ENCODE assay signal across 11 cellular contexts in the genomic region with DNA sequence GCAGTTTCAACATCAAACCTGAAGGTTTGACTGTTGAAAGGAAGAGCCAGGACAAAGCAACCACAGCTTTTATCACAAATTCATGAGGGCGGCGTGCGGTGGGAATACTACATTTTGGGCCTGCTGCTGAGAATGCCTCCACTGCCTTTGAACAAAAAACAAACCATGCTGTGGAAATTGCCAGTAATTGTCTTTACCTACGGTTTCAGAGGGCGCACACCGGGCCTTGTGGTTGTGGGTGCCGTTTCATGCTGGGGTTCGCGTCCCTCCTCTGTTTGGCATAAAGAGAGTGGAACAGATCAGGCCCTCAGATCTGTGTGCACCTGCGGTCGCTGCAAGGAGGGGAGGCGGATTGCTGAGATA. TPM values are rescaled to one million over a fixed set of nuclear protein-coding genes. Genes with fewer than 3 reads are reported as not detected.
DNase-seq lines count a peak whose midpoint lies in the region; ATAC-seq and TF ChIP-seq lines count a peak whose summit lies in the region.
"Had no signal": no experiment of that assay in that cellular context is flagged by ENCODE, and none has a peak within 500 bp of the region (broad histone marks: within the 10 kb centered on the region; RNA-seq: fewer than 3 reads in every experiment).

No MANE protein-coding gene starts in this region.

- H3K36me3 Mint-ChIP-seq in chondrocyte (ENCODE audit: low read depth) = no peaks in the 10 kb centered on the region

- peaks cover 3% of the 10 kb centered on the region for H3K9me3 Mint-ChIP-seq in chondrocyte (ENCODE audit: low read depth)

- ATAC-seq in HG02763 (IDR thresholded peaks at IDR 0.05; ENCODE audit: unreplicated experiment) (no peak), GM21423 (IDR thresholded peaks at IDR 0.05; ENCODE audit: unreplicated experiment) (no peak)

- peaks cover 6% of the 10 kb centered on the region for H3K4me1 Mint-ChIP-seq in chondrocyte (ENCODE audit: low read depth)

- peaks cover 1% of the 10 kb centered on the region for H3K27me3 Mint-ChIP-seq in chondrocyte (ENCODE audit: low read depth)

- no peak overlapping the region for H3K4me3 Mint-ChIP-seq in chondrocyte (ENCODE audit: unreplicated experiment)

- H3K27ac Mint-ChIP-seq in chondrocyte (ENCODE audit: unreplicated experiment) = no peak overlapping the region

- no peak for TF ChIP-seq CTCF in chondrocyte (IDR thresholded peaks at IDR 0.05)

- DNase-seq in T follicular helper cell (ENCODE audit: low read depth) (peak; percentile 71), chondrocyte (ENCODE audit: low spot score) (peak; percentile 35), midbrain (lab: John Stamatoyannopoulos, UW) (no peak), NCI-H187 (lab: John Stamatoyannopoulos, UW) (no peak)
- peak; percentile 80 for DNase-seq in activated CD8-positive, alpha-beta memory T cell treated with anti-CD3 and anti-CD28 coated beads, Interleukin-2, amount 50 U/mL, for 4 hours
- DNase-seq in stimulated activated CD8-positive, alpha-beta memory T cell treated with anti-CD3 and anti-CD28 coated beads, Interleukin-15, amount 100 ng/mL, for 4 hours (ENCODE audit: low read depth in 2 of 2) = peak; percentile 58 to 80
- DNase-seq: foreskin fibroblast, left ventricle myocardium inferior, NCI-H526 treated with DMSO at 0.1 percent for 48 hours had no signal

RNA-seq across cellular contexts. Expression of gene TCF7, which starts 27.6 kb away (rescaled TPM):
- total RNA-seq in chondrocyte = 0.53 to 1.2 TPM (median 0.55 TPM) in 3 replicates

Comparison
In these comparisons a context has a peak if more than half of its experiments do, and no peak if none do; other contexts are left out.
1. DNase-seq: peak in T follicular helper cell (single experiment), activated CD8-positive, alpha-beta memory T cell treated with anti-CD3 and anti-CD28 coated beads, Interleukin-2, amount 50 U/mL, for 4 hours (single experiment), chondrocyte (single experiment) and stimulated activated CD8-positive, alpha-beta memory T cell treated with anti-CD3 and anti-CD28 coated beads, Interleukin-15, amount 100 ng/mL, for 4 hours (2 of 2); none in midbrain (single experiment) and NCI-H187 (0 of 2).